ENCODE assay signal across 1 cellular context in genomic region chr7:134432296-134433152, GRCh38.
TF ChIP-seq lines count a peak whose summit lies in the region.

No MANE protein-coding gene starts in this region.

TF ChIP-seq in HepG2, 621 proteins besides CTCF, POLR2A, EP300 and RAD21 (continued from another document and continues in another):
- no peak for TF ChIP-seq ZNF609 (CRISPR knock-in tag; IDR thresholded peaks at IDR 0.05; ENCODE audit: borderline replicate concordance)
- no peak for TF ChIP-seq ZNF335 (CRISPR knock-in tag; IDR thresholded peaks at IDR 0.05)
- TF ChIP-seq ZNF576 (CRISPR knock-in tag; IDR thresholded peaks at IDR 0.05), result no peak
- TF ChIP-seq ZMYM3 (CRISPR knock-in tag; IDR thresholded peaks at IDR 0.05), result no peak
- TF ChIP-seq TEAD3 (CRISPR knock-in tag; optimal IDR thresholded peaks at IDR 0.05; ENCODE audit: borderline replicate concordance), result peak; percentile 44
- TF ChIP-seq HES4 (CRISPR knock-in tag; IDR thresholded peaks at IDR 0.05; ENCODE audit: borderline replicate concordance), result no peak
- no peak for TF ChIP-seq ZBTB21 (CRISPR knock-in tag; IDR thresholded peaks at IDR 0.05)
- TF ChIP-seq RARA (CRISPR knock-in tag; IDR thresholded peaks at IDR 0.05), result no peak
- no peak for TF ChIP-seq ATF6 (CRISPR knock-in tag; conservative IDR thresholded peaks at IDR 0.05)
- TF ChIP-seq RFXANK (CRISPR knock-in tag; IDR thresholded peaks at IDR 0.05), result no peak
- TF ChIP-seq TRIM22 (IDR thresholded peaks at IDR 0.05), result no peak
- TF ChIP-seq HNRNPL (IDR thresholded peaks at IDR 0.05; ENCODE audit: low read depth, low read length), result no peak
- TF ChIP-seq POLR2AphosphoS2 (IDR thresholded peaks at IDR 0.05; ENCODE audit: low read depth, low read length), result no peak
- no peak for TF ChIP-seq ZBTB8A (CRISPR knock-in tag; IDR thresholded peaks at IDR 0.05; ENCODE audit: borderline replicate concordance, low read depth)
- TF ChIP-seq ZNF441 (CRISPR knock-in tag; IDR thresholded peaks at IDR 0.05; ENCODE audit: borderline replicate concordance), result no peak
- TF ChIP-seq ZNF333 (CRISPR knock-in tag; IDR thresholded peaks at IDR 0.05; ENCODE audit: borderline replicate concordance), result no peak
- TF ChIP-seq ZNF800 (CRISPR knock-in tag; IDR thresholded peaks at IDR 0.05), result no peak
- no peak for TF ChIP-seq SP2 (CRISPR knock-in tag; IDR thresholded peaks at IDR 0.05)
- TF ChIP-seq TCF7 (IDR thresholded peaks at IDR 0.05; ENCODE audit: low read depth), result no peak
- no peak for TF ChIP-seq MXD4 (CRISPR knock-in tag; IDR thresholded peaks at IDR 0.05)
- TF ChIP-seq SIX4 (CRISPR knock-in tag; IDR thresholded peaks at IDR 0.05), result peak; percentile 16; the same call in 1 of the 2 replicates
- TF ChIP-seq ATF7-NPFF (CRISPR knock-in tag; IDR thresholded peaks at IDR 0.05; ENCODE audit: low read depth), result 0 out of 2 replicates have a peak, but pooled peaks have one; percentile 58
- TF ChIP-seq ZNF720 (CRISPR knock-in tag; IDR thresholded peaks at IDR 0.05), result no peak
- TF ChIP-seq GTF2F1 (IDR thresholded peaks at IDR 0.05; ENCODE audit: low read length), result no peak
- no peak for TF ChIP-seq ZBTB1 (CRISPR knock-in tag; IDR thresholded peaks at IDR 0.05; ENCODE audit: borderline replicate concordance)
- peak; percentile 90 for TF ChIP-seq PITX1 (CRISPR knock-in tag; IDR thresholded peaks at IDR 0.05)
- no peak for TF ChIP-seq HNRNPUL1 (IDR thresholded peaks at IDR 0.05; ENCODE audit: low read depth, low read length)
- TF ChIP-seq TFE3 (CRISPR knock-in tag; IDR thresholded peaks at IDR 0.05), result no peak
- TF ChIP-seq ZSCAN25 (CRISPR knock-in tag; IDR thresholded peaks at IDR 0.05), result no peak
- TF ChIP-seq RXRA (CRISPR knock-in tag; IDR thresholded peaks at IDR 0.05), result 0 out of 2 replicates have a peak, but pooled peaks have one; percentile 21
- TF ChIP-seq GZF1 (CRISPR knock-in tag; IDR thresholded peaks at IDR 0.05), result 0 out of 2 replicates have a peak, but pooled peaks have one; percentile 23
- TF ChIP-seq PCBP1 (IDR thresholded peaks at IDR 0.05; ENCODE audit: borderline replicate concordance, low read depth, low read length), result no peak
- TF ChIP-seq KDM4B (CRISPR knock-in tag; IDR thresholded peaks at IDR 0.05), result 0 out of 2 replicates have a peak, but pooled peaks have one; percentile 61
- no peak for TF ChIP-seq RARG (CRISPR knock-in tag; IDR thresholded peaks at IDR 0.05; ENCODE audit: low read depth)
- TF ChIP-seq ETS1 (CRISPR knock-in tag; IDR thresholded peaks at IDR 0.05), result no peak
- no peak for TF ChIP-seq SMYD3 (CRISPR knock-in tag; IDR thresholded peaks at IDR 0.05)
- no peak for TF ChIP-seq ZNF607 (CRISPR knock-in tag; IDR thresholded peaks at IDR 0.05; ENCODE audit: borderline replicate concordance)
- no peak for TF ChIP-seq RAD51 (IDR thresholded peaks at IDR 0.05; ENCODE audit: borderline replicate concordance)
- TF ChIP-seq SAP130 (CRISPR knock-in tag; IDR thresholded peaks at IDR 0.05; ENCODE audit: low read depth), result peak; percentile 65
- TF ChIP-seq MEF2D (CRISPR knock-in tag; IDR thresholded peaks at IDR 0.05), result peak; percentile 58; the same call in 1 of the 2 replicates
- no peak for TF ChIP-seq ZFAT (CRISPR knock-in tag; conservative IDR thresholded peaks at IDR 0.05)
- TF ChIP-seq POLR2AphosphoS5 (IDR thresholded peaks at IDR 0.05; ENCODE audit: low read depth, low read length), result no peak
- TF ChIP-seq ARID2 (CRISPR knock-in tag; IDR thresholded peaks at IDR 0.05; ENCODE audit: borderline replicate concordance), result no peak
- TF ChIP-seq PHF20 (CRISPR knock-in tag; IDR thresholded peaks at IDR 0.05), result no peak
- no peak; the same call in 1 of the 2 replicates for TF ChIP-seq POLR2G (IDR thresholded peaks at IDR 0.05; ENCODE audit: low read depth, low read length)
- TF ChIP-seq RERE (CRISPR knock-in tag; IDR thresholded peaks at IDR 0.05; ENCODE audit: low read depth), result no peak; the same call in 1 of the 2 replicates
- TF ChIP-seq ZNF678 (CRISPR knock-in tag; IDR thresholded peaks at IDR 0.05), result no peak
